19 cellular contexts compared by ENCODE assay signal in genomic region chr6:39204646-39205244, GRCh38. TPM values are rescaled to one million over a fixed set of nuclear protein-coding genes. Genes with fewer than 3 reads are reported as not detected.
DNase-seq lines count a peak whose midpoint lies in the region; ATAC-seq, FAIRE-seq and TF ChIP-seq lines count a peak whose summit lies in the region.
"Had no signal": no experiment of that assay in that cellular context is flagged by ENCODE, and none has a peak within 500 bp of the region (broad histone marks: within the 10 kb centered on the region; RNA-seq: fewer than 3 reads in every experiment).

No MANE protein-coding gene starts in this region.

- peak overlapping the region; percentile 93 for H3K27ac Mint-ChIP-seq in endodermal cell
- H3K27ac Mint-ChIP-seq in nephron, result peak overlapping the region; percentile 71 to 91 (median 91)
- H3K27ac Mint-ChIP-seq in activated naive CD4-positive, alpha-beta T cell treated with anti-CD3 and anti-CD28 coated beads for 36 hours, result no peak overlapping the region
- H3K27ac Mint-ChIP-seq: activated CD4-positive, alpha-beta T cell treated with anti-CD3 and anti-CD28 coated beads, Interleukin-2, amount 10 ng/mL, durations not matched to agents 7 days and 5 days; activated naive CD8-positive, alpha-beta T cell had no signal

- H3K4me3 Mint-ChIP-seq in endodermal cell, result peak overlapping the region; percentile 24
- no peak overlapping the region for H3K4me3 Mint-ChIP-seq in nephron
- no peak overlapping the region for H3K4me3 Mint-ChIP-seq in activated naive CD4-positive, alpha-beta T cell treated with anti-CD3 and anti-CD28 coated beads for 36 hours
- H3K4me3 Mint-ChIP-seq: activated CD4-positive, alpha-beta T cell treated with anti-CD3 and anti-CD28 coated beads, Interleukin-2, amount 10 ng/mL, durations not matched to agents 7 days and 5 days; activated naive CD8-positive, alpha-beta T cell; brain; CD14-positive monocyte had no signal

- no peak overlapping the region for H2AFZ ChIP-seq in HepG2 (ENCODE audit: low read length)

- no peaks in the 10 kb centered on the region for H3K79me2 ChIP-seq in HepG2 (ENCODE audit: insufficient read depth, low read length)

- H3K4me1 ChIP-seq in right lobe of liver, result peaks cover 0 to 79% (median 18%) of the 10 kb centered on the region in 4 donors
- no peaks in the 10 kb centered on the region for H3K4me1 ChIP-seq in HepG2 (ENCODE audit: insufficient read depth, low read length)
- peaks cover 23% of the 10 kb centered on the region for H3K4me1 ChIP-seq in endodermal cell (ENCODE audit: control insufficient read depth, insufficient read depth, low read length)
- peaks cover 57% of the 10 kb centered on the region for H3K4me1 ChIP-seq in upper lobe of right lung

- intact Hi-C loops in right lobe of liver (cut with DNase I) (no loop called here), HepG2 (cut with micrococcal nuclease; ENCODE audit: unreplicated experiment) (no loop called here), upper lobe of right lung (cut with DNase I) (no loop called here)
- intact Hi-C loops in activated naive CD4-positive, alpha-beta T cell treated with anti-CD3 and anti-CD28 coated beads for 36 hours (cut with micrococcal nuclease), result no loop called here

- H3K4me1 Mint-ChIP-seq in endodermal cell, result peaks cover 74% of the 10 kb centered on the region
- H3K4me1 Mint-ChIP-seq in nephron, result peaks cover 46% of the 10 kb centered on the region
- H3K4me1 Mint-ChIP-seq in activated naive CD4-positive, alpha-beta T cell treated with anti-CD3 and anti-CD28 coated beads for 36 hours (ENCODE audit: low read depth), result peaks cover 10% of the 10 kb centered on the region

- TF ChIP-seq POLR2A in right lobe of liver (IDR thresholded peaks at IDR 0.05) (no peak), HepG2 (IDR thresholded peaks at IDR 0.05; ENCODE audit: insufficient read depth in 1 of 2, low read depth in 2 of 2, low read length in 2 of 2) (no peak)

- DNase-seq in right lobe of liver, result no peak
- no peak for DNase-seq in HepG2 (ENCODE audit: low spot score)
- DNase-seq in endodermal cell, result peak; percentile 86
- DNase-seq in upper lobe of right lung, result no peak
- DNase-seq in NCI-H2107 (lab: John Stamatoyannopoulos, UW), result no peak
- no peak for DNase-seq in activated naive CD4-positive, alpha-beta T cell treated with anti-CD3 and anti-CD28 coated beads for 36 hours
- DNase-seq: activated CD4-positive, alpha-beta T cell treated with anti-CD3 and anti-CD28 coated beads, Interleukin-2, amount 10 ng/mL, durations not matched to agents 7 days and 5 days; NCI-H1694; NCI-H446 treated with DMSO at 0.1 percent for 48 hours; stimulated activated naive CD8-positive, alpha-beta T cell treated with anti-CD3 and anti-CD28 coated beads, Interleukin-15, Interleukin-2, amounts not matched to agents 100 U/mL and 50 U/mL, for 24 hours had no signal

- H3K27me3 Mint-ChIP-seq in endodermal cell (ENCODE audit: insufficient read depth) (no peaks in the 10 kb centered on the region), nephron (ENCODE audit: low read depth) (peaks cover 13% of the 10 kb centered on the region)
- no peaks in the 10 kb centered on the region for H3K27me3 Mint-ChIP-seq in activated naive CD4-positive, alpha-beta T cell treated with anti-CD3 and anti-CD28 coated beads for 36 hours (ENCODE audit: low read depth)
- H3K27me3 Mint-ChIP-seq: activated CD4-positive, alpha-beta T cell treated with anti-CD3 and anti-CD28 coated beads, Interleukin-2, amount 10 ng/mL, durations not matched to agents 7 days and 5 days; activated naive CD8-positive, alpha-beta T cell had no signal

- peaks cover 15% of the 10 kb centered on the region for H3K36me3 Mint-ChIP-seq in endodermal cell (ENCODE audit: low read depth)
- H3K36me3 Mint-ChIP-seq in nephron (ENCODE audit: low read depth), result no peaks in the 10 kb centered on the region
- peaks cover 2% of the 10 kb centered on the region for H3K36me3 Mint-ChIP-seq in activated naive CD4-positive, alpha-beta T cell treated with anti-CD3 and anti-CD28 coated beads for 36 hours (ENCODE audit: low read depth)
- H3K36me3 Mint-ChIP-seq: activated naive CD8-positive, alpha-beta T cell; brain had no signal

- POLR2A ChIA-PET in HepG2 (lab: Yijun Ruan, JAX), result no interaction called here

- CTCF ChIA-PET in HepG2 (lab: Yijun Ruan, JAX; ENCODE audit: low intra/inter-chr PET ratio, low total read pairs), result no interaction called here
- CTCF ChIA-PET in activated naive CD4-positive, alpha-beta T cell treated with anti-CD3 and anti-CD28 coated beads for 36 hours (lab: Charles Lee), result no interaction called here

- ATAC-seq in right lobe of liver, result no peak
- ATAC-seq in HepG2, result no peak; the same call in 2 of the 3 replicates
- ATAC-seq in upper lobe of right lung, result no peak
- no peak for ATAC-seq in GM21515 (IDR thresholded peaks at IDR 0.05; ENCODE audit: unreplicated experiment)
- ATAC-seq: stimulated activated naive CD8-positive, alpha-beta T cell treated with anti-CD3 and anti-CD28 coated beads, Interleukin-15, Interleukin-2, amounts not matched to agents 100 U/mL and 50 U/mL, for 24 hours had no signal

- no peak for TF ChIP-seq CTCF in right lobe of liver (IDR thresholded peaks at IDR 0.05)
- no peak for TF ChIP-seq CTCF in HepG2 (CRISPR knock-in tag; IDR thresholded peaks at IDR 0.05)
- no peak for TF ChIP-seq CTCF in endodermal cell (conservative IDR thresholded peaks at IDR 0.05)
- TF ChIP-seq CTCF in nephron (IDR thresholded peaks at IDR 0.05; ENCODE audit: unreplicated experiment in 3 of 3), result no peak
- no peak for TF ChIP-seq CTCF in upper lobe of right lung (IDR thresholded peaks at IDR 0.05)

- WGBS in right lobe of liver (ENCODE audit: insufficient coverage, low coverage, low lambda C conversion rate, missing lambda C conversion rate), result 81% methylated on average over 4 of the region's 8 CpGs
- WGBS in HepG2 (ENCODE audit: low lambda C conversion rate), result 51% methylated on average over 5 of the region's 8 CpGs
- 67 to 74% methylated on average over 4 to 8 of the region's 8 CpGs for WGBS in endodermal cell (ENCODE audit: insufficient coverage in 1 of 2, insufficient read length in 1 of 2), 2 experiments

- H3K9ac ChIP-seq in HepG2 (ENCODE audit: insufficient read depth, low read depth, low read length), result no peak overlapping the region
- H3K9ac ChIP-seq in endodermal cell (ENCODE audit: extremely low read depth, low read length, poor library complexity, severe bottlenecking), result peak overlapping the region; percentile 64

- H3K27me3 ChIP-seq in right lobe of liver, result no peaks in the 10 kb centered on the region
- no peaks in the 10 kb centered on the region; a peak in 2 of 5 replicates for H3K27me3 ChIP-seq in HepG2 (ENCODE audit: control insufficient read depth in 1 of 2, insufficient read depth in 2 of 2, low read length in 2 of 2)
- H3K27me3 ChIP-seq in endodermal cell (ENCODE audit: control insufficient read depth, insufficient read depth, low read length, poor library complexity, severe bottlenecking), result no peaks in the 10 kb centered on the region
- no peaks in the 10 kb centered on the region for H3K27me3 ChIP-seq in upper lobe of right lung

- no TSS peak for BruUV-seq in HepG2 (replicated peaks; lab: Mats Ljungman, UMichigan)

- H3K4me3 ChIP-seq in right lobe of liver (no peak overlapping the region), HepG2 (replicated peaks in 1 of 3; ENCODE audit: insufficient read depth in 1 of 3, low read depth in 2 of 3, low read length in 3 of 3) (no peak overlapping the region), endodermal cell (ENCODE audit: low read length) (no peak overlapping the region), upper lobe of right lung (no peak overlapping the region)
- H3K4me3 ChIP-seq: SK-N-MC had no signal

- H3K9me3 ChIP-seq in right lobe of liver, result no peaks in the 10 kb centered on the region
- H3K9me3 ChIP-seq in HepG2 (ENCODE audit: low read length), result no peaks in the 10 kb centered on the region
- no peaks in the 10 kb centered on the region for H3K9me3 ChIP-seq in endodermal cell (ENCODE audit: control insufficient read depth, low read length)
- H3K9me3 ChIP-seq in upper lobe of right lung, result no peaks in the 10 kb centered on the region

- no peak for FAIRE-seq in HepG2 (lab: Jason Lieb, UNC)
- FAIRE-seq: islet of Langerhans had no signal

- in situ Hi-C loops in HepG2 (cut with HindIII; ENCODE audit: extremely low pct_ligation_motif_present, low pct_unique_long_range_greater_than_20kb), result no loop called here

- H3K9me3 Mint-ChIP-seq in endodermal cell (no peaks in the 10 kb centered on the region), nephron (no peaks in the 10 kb centered on the region)
- H3K9me3 Mint-ChIP-seq in activated naive CD4-positive, alpha-beta T cell treated with anti-CD3 and anti-CD28 coated beads for 36 hours, result no peaks in the 10 kb centered on the region
- H3K9me3 Mint-ChIP-seq: activated CD4-positive, alpha-beta T cell treated with anti-CD3 and anti-CD28 coated beads, Interleukin-2, amount 10 ng/mL, durations not matched to agents 7 days and 5 days; brain; CD14-positive monocyte had no signal

- H4K20me1 ChIP-seq in HepG2 (ENCODE audit: insufficient read depth, low read length), result no peaks in the 10 kb centered on the region

- no peak for TF ChIP-seq RAD21 in HepG2 (CRISPR knock-in tag; IDR thresholded peaks at IDR 0.05)

- H3K36me3 ChIP-seq in right lobe of liver, result no peaks in the 10 kb centered on the region
- no peaks in the 10 kb centered on the region for H3K36me3 ChIP-seq in HepG2 (replicated peaks in 1 of 2; ENCODE audit: control insufficient read depth in 1 of 2, insufficient read depth in 2 of 2, low read length in 2 of 2)
- H3K36me3 ChIP-seq in endodermal cell (ENCODE audit: control insufficient read depth, insufficient read depth, low read length), result peaks cover 6% of the 10 kb centered on the region
- H3K36me3 ChIP-seq in upper lobe of right lung, result no peaks in the 10 kb centered on the region

- no peak overlapping the region for H3K4me2 ChIP-seq in HepG2 (ENCODE audit: low read depth, low read length)

- TF ChIP-seq EP300 in HepG2 (IDR thresholded peaks at IDR 0.05; ENCODE audit: low read depth in 2 of 2, low read length in 2 of 2) (no peak), HepG2 (CRISPR knock-in tag; IDR thresholded peaks at IDR 0.05; ENCODE audit: borderline replicate concordance) (no peak)

- H3K27ac ChIP-seq in right lobe of liver (peak overlapping the region in 2 of 3 donors; percentile 40 to 52), HepG2 (ENCODE audit: extremely low read length, insufficient read depth, low read length) (no peak overlapping the region), endodermal cell (ENCODE audit: low read depth, low read length) (peak overlapping the region; percentile 55), upper lobe of right lung (peak overlapping the region; percentile 69)
- H3K27ac ChIP-seq: HL-60, SK-N-MC had no signal

RNA-seq across cellular contexts. Expression of gene KCNK5, which starts 24.5 kb away (rescaled TPM):
- total RNA-seq in right lobe of liver (10 to 100 TPM in 2 of 6 experiments, 1 to 10 TPM in 4; 3.2 to 54.3 (median 6.7) TPM), HepG2 (2016; rRNA removed; fragmentation: Illumina TruSeq; extraction: Trizol) (0.04 TPM in 1 of 2 replicates, not detected in the other), endodermal cell (10 to 100 TPM; 29.8 to 32.2 TPM), upper lobe of right lung (10.0 TPM)
- not detected in 2 replicates for total RNA-seq in HepG2 (2016; cell fraction: cytosol; rRNA removed; fragmentation: Illumina TruSeq; extraction: Trizol; ENCODE audit: low read depth)
- total RNA-seq in HepG2 (2016; cell fraction: insoluble cytoplasmic fraction; rRNA removed; fragmentation: Illumina TruSeq; extraction: Trizol), result 0.04 TPM in 1 of 2 replicates, not detected in the other
- total RNA-seq in HepG2 (2016; cell fraction: membrane; rRNA removed; fragmentation: Illumina TruSeq; extraction: Trizol), result not detected in 2 replicates
- not detected in 2 replicates for total RNA-seq in HepG2 (2016; cell fraction: nucleus; rRNA removed; fragmentation: Illumina TruSeq; extraction: Trizol)
- polyA plus RNA-seq in HepG2 (2011; rRNA removed), result 0.03 TPM in 1 of 2 replicates, not detected in the other
- polyA plus RNA-seq in HepG2 (2011; cell fraction: cytosol; rRNA removed), result 0.01 TPM in 1 of 2 replicates, not detected in the other
- not detected in 2 replicates for polyA plus RNA-seq in HepG2 (2011; cell fraction: nucleus; rRNA removed)
- not detected in 2 replicates for polyA plus RNA-seq in HepG2 (2012)
- not detected in 2 replicates for polyA plus RNA-seq in HepG2 (2016; cell fraction: cytosol; fragmentation: Illumina TruSeq; extraction: Trizol; ENCODE audit: low read depth)
- not detected in 2 replicates for polyA plus RNA-seq in HepG2 (2016; cell fraction: insoluble cytoplasmic fraction; fragmentation: Illumina TruSeq; extraction: Trizol; ENCODE audit: low read depth)
- not detected in 2 replicates for polyA plus RNA-seq in HepG2 (2016; cell fraction: membrane; fragmentation: Illumina TruSeq; extraction: Trizol; ENCODE audit: low read depth)
- not detected in 2 replicates for polyA plus RNA-seq in HepG2 (2016; cell fraction: nucleus; fragmentation: Illumina TruSeq; extraction: Trizol; ENCODE audit: insufficient read depth, low read depth)
- 9.6 TPM in 1 of 2 replicates, not detected in the other for polyA minus RNA-seq in HepG2 (2011; rRNA and poly(A)+ RNA removed; ENCODE audit: low replicate concordance)
- not detected in 2 replicates for polyA minus RNA-seq in HepG2 (2011; cell fraction: cytosol; rRNA and poly(A)+ RNA removed)
- not detected in 2 replicates for polyA minus RNA-seq in HepG2 (2011; cell fraction: nucleus; rRNA and poly(A)+ RNA removed)
- 11.1 TPM for polyA plus RNA-seq in endodermal cell (2013, experiment 1 of 2)
- 11.0 TPM for polyA plus RNA-seq in endodermal cell (2013, experiment 2 of 2)
- 1 to 10 TPM; 9.0 to 9.2 TPM for total RNA-seq in activated naive CD4-positive, alpha-beta T cell treated with anti-CD3 and anti-CD28 coated beads for 36 hours
- total RNA-seq: A673 had no signal
- polyA plus RNA-seq: CD14-positive monocyte had no signal
